In genomic region chr10:3389093-3389492, GRCh38 we compare ENCODE assay signal across 24 cellular contexts.
A peak's percentile ranks its signal among the peaks of the same experiment; 100 is the strongest.
DNase-seq lines count a peak whose midpoint lies in the region; ATAC-seq, FAIRE-seq and TF ChIP-seq lines count a peak whose summit lies in the region.
"Had no signal": no experiment of that assay in that cellular context is flagged by ENCODE, and none has a peak within 500 bp of the region (broad histone marks: within the 10 kb centered on the region; RNA-seq: fewer than 3 reads in every experiment).

No MANE protein-coding gene starts in this region.

- H3K4me3 ChIP-seq in K562 (no peak overlapping the region), skeletal muscle satellite cell (ENCODE audit: low read length) (no peak overlapping the region), upper lobe of right lung (no peak overlapping the region)
- H3K4me3 ChIP-seq: A549, GM23338 had no signal

- no peak for TF ChIP-seq EP300 in K562 (IDR thresholded peaks at IDR 0.05; ENCODE audit: low read length)

- BruUV-seq in K562 (replicated peaks; lab: Mats Ljungman, UMichigan) = no TSS peak

- in situ Hi-C loops in K562 (cut with MboI) = no loop called here

- H3K4me1 ChIP-seq in K562 (replicated peaks in 1 of 2; ENCODE audit: control insufficient read depth in 2 of 2, insufficient read depth in 2 of 2, low read length in 2 of 2) (no peaks in the 10 kb centered on the region), skeletal muscle satellite cell (ENCODE audit: control insufficient read depth, insufficient read depth, low read length) (no peaks in the 10 kb centered on the region), upper lobe of right lung (no peaks in the 10 kb centered on the region)
- H3K4me1 ChIP-seq: A549, BE2C had no signal

- H3K36me3 ChIP-seq in K562 (ENCODE audit: control insufficient read depth, insufficient read depth, low read length) (no peaks in the 10 kb centered on the region), skeletal muscle satellite cell (ENCODE audit: insufficient read depth, low read length) (no peaks in the 10 kb centered on the region), upper lobe of right lung (no peaks in the 10 kb centered on the region)
- H3K36me3 ChIP-seq: BE2C had no signal

- no peaks in the 10 kb centered on the region for H3K79me2 ChIP-seq in K562 (ENCODE audit: control insufficient read depth, insufficient read depth, low read length)

- H3K4me2 ChIP-seq in K562 (ENCODE audit: insufficient read depth, low read length) (no peak overlapping the region), skeletal muscle satellite cell (ENCODE audit: low read length) (peak overlapping the region; percentile 31)
- H3K4me2 ChIP-seq: A549, GM23338 had no signal

- TF ChIP-seq CTCF in K562 (IDR thresholded peaks at IDR 0.05 in 2 of 3, conservative IDR thresholded peaks at IDR 0.05 in 1 of 3; ENCODE audit: insufficient read depth in 2 of 3, low read depth in 1 of 3, low read length in 3 of 3) = no peak
- TF ChIP-seq CTCF in upper lobe of right lung (IDR thresholded peaks at IDR 0.05) = no peak

- H3K9ac ChIP-seq in K562 (ENCODE audit: insufficient read depth in 1 of 2, low read depth in 2 of 2, low read length in 2 of 2) (no peak overlapping the region), skeletal muscle satellite cell (ENCODE audit: low read depth, low read length) (no peak overlapping the region)

- intact Hi-C loops in K562 (cut with micrococcal nuclease) = no loop called here
- intact Hi-C loops in upper lobe of right lung (cut with DNase I) = no loop called here
- intact Hi-C loops in activated naive CD4-positive, alpha-beta T cell treated with anti-CD3 and anti-CD28 coated beads for 36 hours (cut with micrococcal nuclease) = no loop called here

- WGBS in K562 (ENCODE audit: insufficient coverage, low coverage, missing lambda C conversion rate) = 5% methylated on average over 9 of the region's 9 CpGs

- H3K36me3 Mint-ChIP-seq in activated naive CD4-positive, alpha-beta T cell treated with anti-CD3 and anti-CD28 coated beads for 36 hours (ENCODE audit: low read depth) = peaks cover 4% of the 10 kb centered on the region

- POLR2A ChIA-PET in K562 (lab: Yijun Ruan, JAX) = no interaction called here

- peaks cover 13% of the 10 kb centered on the region for H3K9me3 Mint-ChIP-seq in activated naive CD4-positive, alpha-beta T cell treated with anti-CD3 and anti-CD28 coated beads for 36 hours

- TF ChIP-seq RAD21 in K562 (CRISPR knock-in tag; conservative IDR thresholded peaks at IDR 0.05 in 1 of 2, IDR thresholded peaks at IDR 0.05 in 1 of 2) = no peak

- DNase-seq in NCI-H82 (lab: John Stamatoyannopoulos, UW) (peak; percentile 80), K562 (ENCODE audit: extremely low read depth in 1 of 4, low spot score in 3 of 4) (no peak), middle frontal gyrus (ENCODE audit: extremely low spot score, low spot score) (peak; percentile 20), H54 (ENCODE audit: insufficient read length, low spot score) (no peak), upper lobe of right lung (no peak)
- no peak for DNase-seq in activated naive CD4-positive, alpha-beta T cell treated with anti-CD3 and anti-CD28 coated beads for 36 hours
- DNase-seq: BE2C; EL; GF-D8; HCEC 1CT; Karpas-422; MV-4-11; NCI-H1105 treated with DMSO at 0.1 percent for 48 hours; NCI-H1694; NCI-H2081; NCI-H69; NK-92 treated with Interleukin-12 subunit alpha and Interleukin-12 subunit beta, amount 100 ng/mL, for 24 hours; SIG-M5 had no signal

- H3K27me3 ChIP-seq in K562 (ENCODE audit: control insufficient read depth in 2 of 2, insufficient read depth in 2 of 2, low read length in 2 of 2) (no peaks in the 10 kb centered on the region; a peak in 1 of 5 replicates), skeletal muscle satellite cell (ENCODE audit: control insufficient read depth, insufficient read depth, low read length) (peaks cover 35% of the 10 kb centered on the region), upper lobe of right lung (no peaks in the 10 kb centered on the region)
- H3K27me3 ChIP-seq: BE2C had no signal

- H3K27ac ChIP-seq in K562 (ENCODE audit: extremely low read depth, low read depth, low read length) (no peak overlapping the region), upper lobe of right lung (no peak overlapping the region)
- H3K27ac ChIP-seq: A549 had no signal

- H3K27me3 Mint-ChIP-seq in activated naive CD4-positive, alpha-beta T cell treated with anti-CD3 and anti-CD28 coated beads for 36 hours (ENCODE audit: low read depth) = peaks cover 9% of the 10 kb centered on the region

- H2AFZ ChIP-seq in K562 (ENCODE audit: low read depth, low read length) = no peak overlapping the region
- H2AFZ ChIP-seq: GM23338 had no signal

- CTCF ChIA-PET in K562 (lab: Yijun Ruan, JAX; ENCODE audit: low intra/inter-chr PET ratio) = no interaction called here
- CTCF ChIA-PET in activated naive CD4-positive, alpha-beta T cell treated with anti-CD3 and anti-CD28 coated beads for 36 hours (lab: Charles Lee) = no interaction called here

- H4K20me1 ChIP-seq in K562 (replicated peaks; ENCODE audit: control insufficient read depth, insufficient read depth, low read length) = no peaks in the 10 kb centered on the region

- TF ChIP-seq POLR2A in K562 (conservative IDR thresholded peaks at IDR 0.05) (no peak), H54 (IDR thresholded peaks at IDR 0.05; ENCODE audit: low read depth, low read length) (no peak)

- H3K4me3 Mint-ChIP-seq in activated naive CD4-positive, alpha-beta T cell treated with anti-CD3 and anti-CD28 coated beads for 36 hours = no peak overlapping the region
- H3K4me3 Mint-ChIP-seq: GM23338, IgD-negative memory B cell had no signal

- H3K27ac Mint-ChIP-seq in activated naive CD4-positive, alpha-beta T cell treated with anti-CD3 and anti-CD28 coated beads for 36 hours = no peak overlapping the region
- H3K27ac Mint-ChIP-seq: GM23338, IgD-negative memory B cell had no signal

- no peaks in the 10 kb centered on the region for H3K4me1 Mint-ChIP-seq in activated naive CD4-positive, alpha-beta T cell treated with anti-CD3 and anti-CD28 coated beads for 36 hours (ENCODE audit: low read depth)
- H3K4me1 Mint-ChIP-seq: GM23338 had no signal

- H3K9me1 ChIP-seq in K562 (ENCODE audit: control insufficient read depth, insufficient read depth, low read length) = no peaks in the 10 kb centered on the region

- H3K9me3 ChIP-seq in K562 (replicated peaks; ENCODE audit: control insufficient read depth, insufficient read depth, low read depth, low read length) = peaks cover 4% of the 10 kb centered on the region; the same call in 1 of the 2 replicates
- peaks cover 10% of the 10 kb centered on the region for H3K9me3 ChIP-seq in skeletal muscle satellite cell (replicated peaks; ENCODE audit: low read length)
- H3K9me3 ChIP-seq in upper lobe of right lung = no peaks in the 10 kb centered on the region
- H3K9me3 ChIP-seq: BE2C had no signal

- no peak for ATAC-seq in K562
- no peak for ATAC-seq in upper lobe of right lung
- no peak for ATAC-seq in HG03521 (IDR thresholded peaks at IDR 0.05; ENCODE audit: unreplicated experiment)
- ATAC-seq: A549, GM23338, SK-N-SH treated with all-trans-retinoic acid at 6 μM for 48 hours had no signal

- FAIRE-seq in K562 (lab: Jason Lieb, UNC) = no peak
- no peak for FAIRE-seq in H54 (lab: Jason Lieb, UNC)
- FAIRE-seq: A549 had no signal

TF ChIP-seq in K562, 482 proteins besides CTCF, POLR2A, EP300 and RAD21:
- TF ChIP-seq ZSCAN29 (IDR thresholded peaks at IDR 0.05) (no peak), CBFA2T2 (conservative IDR thresholded peaks at IDR 0.05) (0 out of 2 replicates have a peak, but pooled peaks have one; percentile 9)

Comparison
In these comparisons a context has a peak if more than half of its experiments do, and no peak if none do; other contexts are left out.
1. DNase-seq: peak in NCI-H82 (single experiment) and middle frontal gyrus (single experiment); none in K562 (0 of 4), H54 (single experiment), upper lobe of right lung (single experiment) and activated naive CD4-positive, alpha-beta T cell treated with anti-CD3 and anti-CD28 coated beads for 36 hours (single experiment).